ENCODE assay signal across 8 cellular contexts in the genomic region with DNA sequence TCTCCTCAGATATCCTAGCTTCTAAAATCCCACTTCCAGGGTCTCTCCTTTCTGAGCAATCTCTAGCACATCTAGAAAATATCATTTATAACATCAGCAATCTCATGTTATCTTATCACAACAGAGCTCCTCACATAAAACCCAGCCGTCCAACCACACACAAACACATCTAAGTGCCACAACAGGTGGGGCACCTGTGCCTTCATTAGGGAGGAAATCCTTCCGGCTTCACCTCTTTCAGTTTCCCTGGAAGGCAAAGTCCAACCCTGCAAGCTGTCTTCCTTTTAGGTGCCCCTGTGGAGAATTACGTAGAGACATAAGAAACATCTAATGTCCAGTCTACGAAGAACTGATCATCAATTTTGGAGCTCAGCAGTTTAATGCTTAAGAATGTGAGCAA. TPM values are rescaled to one million over a fixed set of nuclear protein-coding genes. Genes with fewer than 3 reads are reported as not detected.
DNase-seq lines count a peak whose midpoint lies in the region; ATAC-seq and TF ChIP-seq lines count a peak whose summit lies in the region.
"Had no signal": no experiment of that assay in that cellular context is flagged by ENCODE, and none has a peak within 500 bp of the region (broad histone marks: within the 10 kb centered on the region; RNA-seq: fewer than 3 reads in every experiment).

No MANE protein-coding gene starts in this region.

- peaks cover 6% of the 10 kb centered on the region for H3K36me3 Mint-ChIP-seq in HFFc6 (ENCODE audit: low read depth)

- peak overlapping the region; percentile 8; the same call in 1 of the 2 replicates for H3K27ac Mint-ChIP-seq in HFFc6

- peak overlapping the region; percentile 88 for H3K27ac ChIP-seq in VCaP

- peaks cover 34% of the 10 kb centered on the region for H3K4me1 Mint-ChIP-seq in HFFc6 (ENCODE audit: low read depth)

- DNase-seq in HFFc6 (no peak), fibroblast of villous mesenchyme (ENCODE audit: low read depth) (no peak), skeletal muscle cell (ENCODE audit: low read depth) (no peak), ACHN (no peak), NK-92 (lab: John Stamatoyannopoulos, UW; ENCODE audit: unreplicated experiment) (no peak)
- DNase-seq: cortex of kidney had no signal

- no peaks in the 10 kb centered on the region; the same call in 1 of the 2 replicates for H3K27me3 Mint-ChIP-seq in HFFc6 (ENCODE audit: insufficient read depth)

- in situ Hi-C loops in ACHN (cut with HindIII; ENCODE audit: low pct_ligation_motif_present, low pct_unique_long_range_greater_than_20kb, low sequenced_read_pairs), result no loop called here

- no peaks in the 10 kb centered on the region for H3K9me3 Mint-ChIP-seq in HFFc6

- H3K4me3 ChIP-seq in fibroblast of villous mesenchyme (ENCODE audit: low read depth, low read length) (peak overlapping the region; percentile 97), skeletal muscle cell (ENCODE audit: low read depth, low read length) (peak overlapping the region; percentile 94)

- TF ChIP-seq CTCF in HFFc6 (IDR thresholded peaks at IDR 0.05) (no peak), VCaP (conservative IDR thresholded peaks at IDR 0.05) (no peak), fibroblast of villous mesenchyme (IDR thresholded peaks at IDR 0.05; ENCODE audit: insufficient read depth, low read depth, low read length) (no peak)

- peak overlapping the region; percentile 97 for H3K4me3 Mint-ChIP-seq in HFFc6

- no peak for ATAC-seq in HG03135 (IDR thresholded peaks at IDR 0.05; ENCODE audit: unreplicated experiment)

RNA-seq across cellular contexts. Expression of gene ZDHHC3, which starts 1.6 kb away (rescaled TPM):
- 10 to 100 TPM; 55.5 to 74.7 (median 64.4) TPM for total RNA-seq in HFFc6 (2021; fragmentation: NEBNext Ultra II Directional; extraction: Animal tissue kit (Norgen Biotek cat#: 25700))
- 58.3 and 60.0 TPM in 2 replicates for total RNA-seq in fibroblast of villous mesenchyme

RNA-seq across cellular contexts. Expression of gene EXOSC7, which starts 1.6 kb away (rescaled TPM):
- total RNA-seq in HFFc6 (2021; fragmentation: NEBNext Ultra II Directional; extraction: Animal tissue kit (Norgen Biotek cat#: 25700)), result 10 to 100 TPM; 41.0 to 54.1 (median 47.9) TPM
- total RNA-seq in fibroblast of villous mesenchyme, result 27.1 and 32.4 TPM in 2 replicates

RNA-seq across cellular contexts. Expression of gene CLEC3B, which starts 51.7 kb away (rescaled TPM):
- total RNA-seq in HFFc6 (2021; fragmentation: NEBNext Ultra II Directional; extraction: Animal tissue kit (Norgen Biotek cat#: 25700)), result 1 to 10 TPM in 5 of 6 experiments, under 1 TPM in 1; 1.00 to 1.9 (median 1.2) TPM
- 0.43 and 0.64 TPM in 2 replicates for total RNA-seq in fibroblast of villous mesenchyme
